9 cellular contexts compared by ENCODE assay signal in the genomic region with DNA sequence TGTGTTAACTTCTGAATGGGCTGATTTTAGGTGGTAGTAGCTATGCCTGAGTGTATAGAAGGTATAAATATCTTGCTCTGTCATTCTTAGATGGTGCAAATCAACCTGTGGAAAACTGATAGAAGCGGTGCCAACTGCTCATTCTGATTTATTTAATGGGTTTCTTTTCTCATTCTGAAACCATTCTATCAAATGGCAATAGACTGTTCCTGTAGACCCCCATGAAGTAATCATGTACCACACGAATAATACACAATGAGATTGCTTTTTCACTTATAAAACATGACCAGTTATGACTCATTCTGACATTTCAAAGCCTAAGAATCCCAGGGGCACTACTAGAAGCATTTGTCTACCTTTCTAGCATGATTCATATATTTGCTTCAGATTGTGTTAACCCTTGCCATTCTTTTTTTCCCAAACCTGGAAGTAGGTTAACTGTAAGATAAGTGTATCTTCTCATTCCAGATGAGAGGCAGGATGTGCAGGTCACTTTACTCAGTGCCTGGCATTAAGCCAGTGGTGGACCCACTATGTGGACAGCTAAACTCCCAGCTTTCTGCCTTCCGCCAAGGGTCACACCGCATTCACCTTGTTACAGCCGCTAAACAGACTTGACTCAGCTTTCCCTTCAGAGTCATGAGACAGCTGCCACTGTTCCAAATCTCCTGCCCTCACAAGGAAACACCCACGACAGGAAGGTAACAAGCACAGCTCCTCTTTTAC. TPM values are rescaled to one million over a fixed set of nuclear protein-coding genes. Genes with fewer than 3 reads are reported as not detected.
A peak's percentile ranks its signal among the peaks of the same experiment; 100 is the strongest.
DNase-seq lines count a peak whose midpoint lies in the region; ATAC-seq lines count a peak whose summit lies in the region.
"Had no signal": no experiment of that assay in that cellular context is flagged by ENCODE, and none has a peak within 500 bp of the region (broad histone marks: within the 10 kb centered on the region; RNA-seq: fewer than 3 reads in every experiment).

No MANE protein-coding gene starts in this region.

- ATAC-seq in HG03457 (IDR thresholded peaks at IDR 0.05; ENCODE audit: unreplicated experiment) = no peak

- no peaks in the 10 kb centered on the region for H3K27me3 ChIP-seq in H7 (ENCODE audit: control insufficient read depth, insufficient read depth, low read length)

- peak; percentile 68 for DNase-seq in activated T-cell treated with anti-CD3 and anti-CD28 coated beads, Interleukin-2, amount 50 U/mL, for 24 hours
- no peak for DNase-seq in activated T-cell treated with anti-CD3 and anti-CD28 coated beads for 4 hours
- peak; percentile 69 for DNase-seq in activated CD8-positive, alpha-beta memory T cell treated with anti-CD3 and anti-CD28 coated beads, Interleukin-2, amount 50 U/mL, for 48 hours
- DNase-seq in glomerular visceral epithelial cell (ENCODE audit: extremely low spot score) = peak; percentile 93
- peak; percentile 43 for DNase-seq in stromal cell of bone marrow (ENCODE audit: low read depth)
- no peak for DNase-seq in medulla oblongata (ENCODE audit: extremely low spot score)
- DNase-seq in H7 = no peak
- DNase-seq: NCI-H1930 had no signal

- peaks cover 26% of the 10 kb centered on the region for H3K4me1 Mint-ChIP-seq in activated T-cell treated with anti-CD3 and anti-CD28 coated beads, Interleukin-2, amount 50 U/mL, for 24 hours (ENCODE audit: low read depth)

- H3K27me3 Mint-ChIP-seq in activated T-cell treated with anti-CD3 and anti-CD28 coated beads, Interleukin-2, amount 50 U/mL, for 24 hours = peaks cover 14% of the 10 kb centered on the region

- H3K4me3 Mint-ChIP-seq in activated T-cell treated with anti-CD3 and anti-CD28 coated beads, Interleukin-2, amount 50 U/mL, for 24 hours = peak overlapping the region; percentile 11

- no peaks in the 10 kb centered on the region for H3K9me3 Mint-ChIP-seq in activated T-cell treated with anti-CD3 and anti-CD28 coated beads, Interleukin-2, amount 50 U/mL, for 24 hours

- no peaks in the 10 kb centered on the region for H3K36me3 Mint-ChIP-seq in activated T-cell treated with anti-CD3 and anti-CD28 coated beads, Interleukin-2, amount 50 U/mL, for 24 hours (ENCODE audit: low read depth)

- no peak overlapping the region for H3K4me3 ChIP-seq in H7 (ENCODE audit: insufficient read depth, low read depth, low read length)

- no peaks in the 10 kb centered on the region for H3K36me3 ChIP-seq in H7 (replicated peaks; ENCODE audit: control insufficient read depth, insufficient read depth, low read length)

- H3K27ac Mint-ChIP-seq in activated T-cell treated with anti-CD3 and anti-CD28 coated beads, Interleukin-2, amount 50 U/mL, for 24 hours = peak overlapping the region; percentile 93

RNA-seq across cellular contexts. Expression of a gene that starts 16.4 kb away (rescaled TPM):
- 0.24 and 0.37 TPM in 2 replicates for total RNA-seq in H7 (2014; rRNA removed; shearing (Covaris generic))

RNA-seq across cellular contexts. Expression of a gene that starts 19.7 kb away (rescaled TPM):
- total RNA-seq in H7 (2014; rRNA removed; shearing (Covaris generic)) = not detected in 2 replicates

RNA-seq across cellular contexts. Expression of a gene that starts 24.5 kb away (rescaled TPM):
- 0.37 and 0.48 TPM in 2 replicates for total RNA-seq in H7 (2014; rRNA removed; shearing (Covaris generic))

RNA-seq across cellular contexts. Expression of a gene that starts 37.5 kb away (rescaled TPM):
- 4.9 and 8.3 TPM in 2 replicates for total RNA-seq in H7 (2014; rRNA removed; shearing (Covaris generic))

RNA-seq across cellular contexts. Expression of a gene that starts 47.9 kb away (rescaled TPM):
- total RNA-seq in H7 (2014; rRNA removed; shearing (Covaris generic)) = 180 and 238 TPM in 2 replicates

Comparison
In these comparisons a context has a peak if more than half of its experiments do, and no peak if none do; other contexts are left out.
1. DNase-seq: peak in activated T-cell treated with anti-CD3 and anti-CD28 coated beads, Interleukin-2, amount 50 U/mL, for 24 hours (single experiment), activated CD8-positive, alpha-beta memory T cell treated with anti-CD3 and anti-CD28 coated beads, Interleukin-2, amount 50 U/mL, for 48 hours (single experiment), glomerular visceral epithelial cell (single experiment) and stromal cell of bone marrow (single experiment); none in activated T-cell treated with anti-CD3 and anti-CD28 coated beads for 4 hours (single experiment), medulla oblongata (single experiment) and H7 (single experiment).